ENCODE assay signal across 23 cellular contexts in the genomic region with DNA sequence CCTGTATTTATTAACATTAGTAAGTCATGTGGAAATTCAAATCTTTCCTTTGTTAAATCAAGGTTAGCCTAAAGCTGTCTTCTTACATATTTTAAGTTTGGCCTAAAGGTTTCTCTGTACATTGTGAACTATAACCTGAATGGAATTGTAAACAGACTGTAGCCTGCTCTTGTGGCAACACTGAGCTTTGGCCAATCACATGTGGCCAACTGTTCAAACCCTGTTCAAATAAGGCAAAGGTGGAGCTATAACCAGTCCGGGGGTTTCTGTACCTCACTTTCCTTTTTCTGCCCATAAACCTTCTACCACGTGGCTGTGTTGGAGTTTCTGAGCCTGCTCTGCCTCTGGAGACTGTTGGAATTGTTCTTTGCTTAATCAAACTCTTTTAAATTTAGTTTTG. TPM values are rescaled to one million over a fixed set of nuclear protein-coding genes. Genes with fewer than 3 reads are reported as not detected.
DNase-seq lines count a peak whose midpoint lies in the region; ATAC-seq, FAIRE-seq and TF ChIP-seq lines count a peak whose summit lies in the region.
"Had no signal": no experiment of that assay in that cellular context is flagged by ENCODE, and none has a peak within 500 bp of the region (broad histone marks: within the 10 kb centered on the region; RNA-seq: fewer than 3 reads in every experiment).

No MANE protein-coding gene starts in this region.

- H3K79me2 ChIP-seq in GM23248 (ENCODE audit: insufficient read depth) (no peaks in the 10 kb centered on the region), GM12878 (ENCODE audit: control insufficient read depth, insufficient read depth, low read length) (no peaks in the 10 kb centered on the region)

- peaks cover 24% of the 10 kb centered on the region for H3K4me1 Mint-ChIP-seq in Caco-2 (ENCODE audit: low read depth, unreplicated experiment)
- peaks cover 3% of the 10 kb centered on the region for H3K4me1 Mint-ChIP-seq in activated T-cell treated with anti-CD3 and anti-CD28 coated beads, Interleukin-2, amount 50 U/mL, for 4 hours (ENCODE audit: low read depth)

- H3K9me2 ChIP-seq in GM23248 (ENCODE audit: insufficient read depth), result no peaks in the 10 kb centered on the region

- RAD21 ChIA-PET in GM12878 (lab: Charles Lee; ENCODE audit: unreplicated experiment), result no interaction called here

- no peak for TF ChIP-seq EP300 in GM12878 (IDR thresholded peaks at IDR 0.05; ENCODE audit: borderline replicate concordance in 1 of 2, control insufficient read depth in 1 of 2, low read depth in 2 of 2, low read length in 2 of 2)

- H3F3A ChIP-seq in GM23248 (ENCODE audit: insufficient read depth), result no peaks in the 10 kb centered on the region

- no peak overlapping the region for H4K91ac ChIP-seq in mesenchymal stem cell (ENCODE audit: low read length)

- no peaks in the 10 kb centered on the region for H3K9me3 ChIP-seq in Caco-2
- H3K9me3 ChIP-seq in GM23248 (ENCODE audit: low read depth), result no peaks in the 10 kb centered on the region
- no peaks in the 10 kb centered on the region for H3K9me3 ChIP-seq in GM12878 (replicated peaks; ENCODE audit: control insufficient read depth, insufficient read depth, low read length)
- no peaks in the 10 kb centered on the region for H3K9me3 ChIP-seq in mesenchymal stem cell (ENCODE audit: control insufficient read depth, low read length)
- H3K9me3 ChIP-seq: body of pancreas, ovary, right atrium auricular region, vagina had no signal

- H3K4me1 ChIP-seq in Caco-2 (peaks cover 22% of the 10 kb centered on the region), GM23248 (ENCODE audit: insufficient read depth) (peaks cover 14% of the 10 kb centered on the region), GM12878 (ENCODE audit: control insufficient read depth, insufficient read depth, low read length) (no peaks in the 10 kb centered on the region), mesenchymal stem cell (ENCODE audit: control insufficient read depth, insufficient read depth, low read depth, low read length) (peaks cover 9% of the 10 kb centered on the region)

- peak; percentile 11 to 57 for DNase-seq in Caco-2
- DNase-seq in GM23248, result no peak
- DNase-seq in GM12878 (ENCODE audit: low read depth, low spot score), result no peak
- DNase-seq in mesenchymal stem cell, result no peak
- DNase-seq in cerebellar nuclear complex (lab: John Stamatoyannopoulos, UW), result no peak
- DNase-seq in activated T-cell treated with anti-CD3 and anti-CD28 coated beads, Interleukin-2, amount 50 U/mL, for 4 hours, result no peak
- DNase-seq: activated CD4-positive, alpha-beta memory T cell treated with anti-CD3 and anti-CD28 coated beads for 36 hours; activated effector memory CD4-positive, alpha-beta T cell treated with Interleukin-2 at 50 U/mL for 16 hours; body of pancreas; effector memory CD8-positive, alpha-beta T cell; GF-D8; kidney glomerular epithelial cell; naive thymus-derived CD4-positive, alpha-beta T cell; ovary had no signal

- H3K36me3 Mint-ChIP-seq in Caco-2 (ENCODE audit: insufficient read depth, unreplicated experiment), result no peaks in the 10 kb centered on the region
- no peaks in the 10 kb centered on the region for H3K36me3 Mint-ChIP-seq in activated T-cell treated with anti-CD3 and anti-CD28 coated beads, Interleukin-2, amount 50 U/mL, for 4 hours (ENCODE audit: insufficient read depth)
- H3K36me3 Mint-ChIP-seq: activated CD4-positive, alpha-beta memory T cell treated with anti-CD3 and anti-CD28 coated beads for 36 hours; IgD-negative memory B cell had no signal

- no peak overlapping the region for H2BK5ac ChIP-seq in mesenchymal stem cell (ENCODE audit: low read depth, low read length, poor library complexity, severe bottlenecking)

- no peak overlapping the region for H2BK12ac ChIP-seq in mesenchymal stem cell (ENCODE audit: low read length in 2 of 2)

- H3K27me3 Mint-ChIP-seq in Caco-2 (ENCODE audit: insufficient read depth, unreplicated experiment), result peaks cover 2% of the 10 kb centered on the region
- H3K27me3 Mint-ChIP-seq in activated T-cell treated with anti-CD3 and anti-CD28 coated beads, Interleukin-2, amount 50 U/mL, for 4 hours (ENCODE audit: low read depth), result peaks cover 61% of the 10 kb centered on the region

- H3K23ac ChIP-seq in mesenchymal stem cell (ENCODE audit: low read length in 2 of 2), result no peak overlapping the region

- H3K79me1 ChIP-seq in mesenchymal stem cell (replicated peaks; ENCODE audit: low read length, poor library complexity, severe bottlenecking), result no peaks in the 10 kb centered on the region

- peak overlapping the region; percentile 27 for H4K8ac ChIP-seq in mesenchymal stem cell (ENCODE audit: low read length)

- no peak overlapping the region for H3K18ac ChIP-seq in mesenchymal stem cell (ENCODE audit: low read depth in 1 of 2, low read length in 2 of 2)

- H3K4ac ChIP-seq in mesenchymal stem cell (ENCODE audit: low read depth in 1 of 2, low read length in 2 of 2), result no peak overlapping the region

- no peaks in the 10 kb centered on the region for H3K9me3 Mint-ChIP-seq in Caco-2 (ENCODE audit: unreplicated experiment)
- no peaks in the 10 kb centered on the region for H3K9me3 Mint-ChIP-seq in activated T-cell treated with anti-CD3 and anti-CD28 coated beads, Interleukin-2, amount 50 U/mL, for 4 hours
- H3K9me3 Mint-ChIP-seq: activated CD4-positive, alpha-beta memory T cell treated with anti-CD3 and anti-CD28 coated beads for 36 hours; effector memory CD8-positive, alpha-beta T cell had no signal

- no peak for TF ChIP-seq RAD21 in GM12878 (IDR thresholded peaks at IDR 0.05; ENCODE audit: insufficient read depth, low read depth, low read length)

- H2BK120ac ChIP-seq in mesenchymal stem cell (ENCODE audit: low read depth, low read length), result no peak overlapping the region

- H2AK5ac ChIP-seq in mesenchymal stem cell (ENCODE audit: low read length, severe bottlenecking), result no peak overlapping the region

- CTCF ChIA-PET in Caco-2 (lab: Charles Lee) (no interaction called here), GM12878 (lab: Yijun Ruan, JAX) (interaction anchor here (0.5 to 2.0 kb wide), 3 partner anchors 12 to 713 kb away, joined by 3 to 14 read pairs (median 4); no protein-coding TSS in a partner anchor)

- WGBS in GM23248 (ENCODE audit: low coverage in 1 of 2, low lambda C conversion rate in 2 of 2, missing lambda C conversion rate in 2 of 2), 2 experiments, result 59 to 68% methylated on average over 2 of the region's 2 CpGs
- 4% methylated on average over 2 of the region's 2 CpGs for WGBS in GM12878 (ENCODE audit: insufficient coverage, insufficient replicate concordance, low lambda C conversion rate, missing lambda C conversion rate)
- whole genome bisulfite sequencing in mesenchymal stem cell, result 60% methylated on average over 1 of the region's 2 CpGs

- TF ChIP-seq CTCF in Caco-2 (IDR thresholded peaks at IDR 0.05; ENCODE audit: insufficient read depth in 1 of 2, low read depth in 1 of 2, low read length in 1 of 2, severe bottlenecking in 1 of 2, unreplicated experiment in 1 of 2), result no peak
- TF ChIP-seq CTCF in GM12878 (IDR thresholded peaks at IDR 0.05 in 2 of 3, conservative IDR thresholded peaks at IDR 0.05 in 1 of 3; ENCODE audit: control insufficient read depth in 2 of 3, extremely low read depth in 1 of 3, insufficient read depth in 1 of 3, low read depth in 3 of 3, low read length in 3 of 3), result no peak

- no peak overlapping the region for H3K4me3 ChIP-seq in Caco-2 (ENCODE audit: low read depth, low read length)
- H3K4me3 ChIP-seq in GM23248, result no peak overlapping the region
- no peak overlapping the region for H3K4me3 ChIP-seq in GM12878
- H3K4me3 ChIP-seq in mesenchymal stem cell (ENCODE audit: insufficient read depth in 1 of 2, low read depth in 1 of 2, low read length in 2 of 2), result no peak overlapping the region
- H3K4me3 ChIP-seq: body of pancreas, ovary, right atrium auricular region, vagina had no signal

- H4K20me1 ChIP-seq in GM23248 (ENCODE audit: insufficient read depth) (no peaks in the 10 kb centered on the region), GM12878 (ENCODE audit: control insufficient read depth, insufficient read depth) (no peaks in the 10 kb centered on the region)

- H2BK15ac ChIP-seq in mesenchymal stem cell (ENCODE audit: low read depth, poor library complexity, severe bottlenecking), result no peak overlapping the region

- no peak overlapping the region for H3K27ac Mint-ChIP-seq in Caco-2 (ENCODE audit: unreplicated experiment)
- H3K27ac Mint-ChIP-seq: activated CD4-positive, alpha-beta memory T cell treated with anti-CD3 and anti-CD28 coated beads for 36 hours; effector memory CD8-positive, alpha-beta T cell; IgD-negative memory B cell; naive thymus-derived CD4-positive, alpha-beta T cell had no signal

- no peak overlapping the region for H3K9ac ChIP-seq in GM23248
- no peak overlapping the region for H3K9ac ChIP-seq in GM12878 (ENCODE audit: control insufficient read depth, insufficient read depth, low read length)
- no peak overlapping the region for H3K9ac ChIP-seq in mesenchymal stem cell (ENCODE audit: low read length)

- no peak overlapping the region for H3K27ac ChIP-seq in GM23248
- H3K27ac ChIP-seq in GM12878 (ENCODE audit: control insufficient read depth, insufficient read depth), result no peak overlapping the region
- H3K27ac ChIP-seq in mesenchymal stem cell (ENCODE audit: low read length, poor library complexity, severe bottlenecking), result no peak overlapping the region
- H3K27ac ChIP-seq: body of pancreas, C4-2B, HL-60, ovary, right atrium auricular region, vagina had no signal

- no peak overlapping the region for H3K4me2 ChIP-seq in GM23248 (ENCODE audit: unreplicated experiment)
- no peak overlapping the region for H3K4me2 ChIP-seq in GM12878 (ENCODE audit: control insufficient read depth, insufficient read depth)
- no peak overlapping the region for H3K4me2 ChIP-seq in mesenchymal stem cell (ENCODE audit: low read length, poor library complexity, severe bottlenecking)

- POLR2A ChIA-PET in Caco-2 (lab: Charles Lee) (no interaction called here), GM12878 (lab: Charles Lee) (no interaction called here)

- no peak overlapping the region for H3K14ac ChIP-seq in mesenchymal stem cell (ENCODE audit: low read length in 2 of 2)

- in situ Hi-C loops in GM23248 (cut with MboI), result loop anchor here (10.0 to 25.0 kb wide), 2 partner anchors 531 to 738 kb away; no protein-coding TSS in a partner anchor
- in situ Hi-C loops in GM12878 (cut with MboI), result loop anchor here (25.0 kb wide), 1 partner anchor 538 kb away; no protein-coding TSS in a partner anchor

- H3K4me3 Mint-ChIP-seq in Caco-2 (ENCODE audit: unreplicated experiment), result no peak overlapping the region
- no peak overlapping the region for H3K4me3 Mint-ChIP-seq in activated T-cell treated with anti-CD3 and anti-CD28 coated beads, Interleukin-2, amount 50 U/mL, for 4 hours
- H3K4me3 Mint-ChIP-seq: activated CD4-positive, alpha-beta memory T cell treated with anti-CD3 and anti-CD28 coated beads for 36 hours; effector memory CD8-positive, alpha-beta T cell; IgD-negative memory B cell had no signal

- TF ChIP-seq POLR2A in GM12878 (IDR thresholded peaks at IDR 0.05; ENCODE audit: low read depth, low read length), result no peak

- 0 out of 3 replicates have a peak, but pooled peaks have one; percentile 26 for ATAC-seq in GM12878
- no peak for ATAC-seq in activated T-cell treated with anti-CD3 and anti-CD28 coated beads, Interleukin-2, amount 50 U/mL, for 4 hours
- no peak for ATAC-seq in GM19455 (IDR thresholded peaks at IDR 0.05; ENCODE audit: unreplicated experiment)
- no peak for ATAC-seq in GM21529 (IDR thresholded peaks at IDR 0.05; ENCODE audit: unreplicated experiment)
- ATAC-seq: body of pancreas; effector memory CD8-positive, alpha-beta T cell; naive thymus-derived CD4-positive, alpha-beta T cell had no signal

- BruUV-seq in Caco-2 (replicated peaks; lab: Mats Ljungman, UMichigan) (no TSS peak), GM12878 (replicated peaks; lab: Mats Ljungman, UMichigan) (no TSS peak)

- no peak for FAIRE-seq in GM12878 (lab: Jason Lieb, UNC)
- FAIRE-seq: D721Med had no signal

- peak overlapping the region; percentile 55 for H2AFZ ChIP-seq in GM23248
- no peak overlapping the region for H2AFZ ChIP-seq in GM12878 (ENCODE audit: control insufficient read depth, low read depth, low read length)
- no peak overlapping the region for H2AFZ ChIP-seq in mesenchymal stem cell (ENCODE audit: low read depth, low read length)

- H3K27me3 ChIP-seq in Caco-2 (replicated peaks; ENCODE audit: control insufficient read depth, insufficient read depth, low read length) (no peaks in the 10 kb centered on the region; the same call in none of the 2 replicates), GM23248 (replicated peaks; ENCODE audit: insufficient read depth) (0 out of 2 replicates have a peak, but pooled peaks cover 8% of the 10 kb centered on the region), GM12878 (replicated peaks in 1 of 2; ENCODE audit: control insufficient read depth in 2 of 2, insufficient read depth in 2 of 2, low read length in 1 of 2) (peaks cover 0 to 7% of the 10 kb centered on the region in 2 experiments; a peak in 1 of 4 replicates), mesenchymal stem cell (ENCODE audit: control insufficient read depth in 1 of 2, insufficient read depth in 1 of 2, low read length in 2 of 2) (peaks cover 0 to 20% of the 10 kb centered on the region in 2 experiments)
- H3K27me3 ChIP-seq: body of pancreas, ovary, vagina had no signal

- SMC1A ChIA-PET in GM12878 (lab: Charles Lee; ENCODE audit: uncharacterized antibody, unreplicated experiment), result interaction anchor here (0.7 kb wide), 1 partner anchor 39 kb away, joined by 3 read pairs; no protein-coding TSS in a partner anchor

- H3K36me3 ChIP-seq in Caco-2 (ENCODE audit: control insufficient read depth, insufficient read depth, low read length) (no peaks in the 10 kb centered on the region), GM23248 (ENCODE audit: low read depth) (no peaks in the 10 kb centered on the region), GM12878 (ENCODE audit: control insufficient read depth in 2 of 2, insufficient read depth in 2 of 2, low read length in 1 of 2) (no peaks in the 10 kb centered on the region), mesenchymal stem cell (ENCODE audit: control insufficient read depth in 1 of 2, insufficient read depth in 2 of 2, low read depth in 1 of 2, low read length in 2 of 2) (no peaks in the 10 kb centered on the region)
- H3K36me3 ChIP-seq: ovary, right atrium auricular region, vagina had no signal

- intact Hi-C loops in Caco-2 (cut with micrococcal nuclease; ENCODE audit: unreplicated experiment), result loop anchor here (5.0 kb wide), 4 partner anchors 58 to 203 kb away; no protein-coding TSS in a partner anchor
- intact Hi-C loops in GM12878 (cut with micrococcal nuclease; ENCODE audit: unreplicated experiment), result no loop called here

RNA-seq across cellular contexts. Expression of a gene that starts 3.3 kb away (rescaled TPM):
- total RNA-seq in Caco-2 (2022), result 2.4 and 4.9 TPM in 2 replicates
- 49.7 and 69.6 TPM in 2 replicates for total RNA-seq in GM23248 (2014; rRNA removed; shearing (Covaris generic))
- polyA plus RNA-seq in GM23248 (2016; fragmentation: Nextera tagmentation; extraction: Ambion mirVana), result 77.6 and 78.4 TPM in 2 replicates
- total RNA-seq in GM12878 (2013; cell fraction: nucleolus; rRNA removed), result not detected in 2 replicates
- 0.17 and 0.44 TPM in 2 replicates for total RNA-seq in GM12878 (2014; rRNA removed)
- 0.18 and 0.32 TPM in 2 replicates for total RNA-seq in GM12878 (2014; rRNA removed; fragmentation: Illumina TruSeq; extraction: Trizol)
- total RNA-seq in GM12878 (2021), result 0.10 and 0.27 TPM in 2 replicates
- polyA plus RNA-seq in GM12878 (2011; ENCODE audit: low read depth), result not detected
- not detected in 2 replicates for polyA plus RNA-seq in GM12878 (2011; rRNA removed)
- polyA plus RNA-seq in GM12878 (2011; cell fraction: cytosol; rRNA removed), result not detected in 2 replicates
- not detected in 2 replicates for polyA plus RNA-seq in GM12878 (2011; cell fraction: nucleus; rRNA removed)
- not detected in 2 replicates for polyA plus RNA-seq in GM12878 (2012)
- polyA plus RNA-seq in GM12878 (2014; fragmentation: Illumina TruSeq; extraction: Trizol), result 0.19 TPM in 1 of 2 replicates, not detected in the other
- polyA plus RNA-seq in GM12878 (2014; fragmentation: Nextera tagmentation; extraction: Ambion mirVana), result under 1 TPM; 0.16 to 0.20 TPM
- polyA plus RNA-seq in GM12878 (2014; rRNA removed), result 0.05 and 0.06 TPM in 2 replicates
- polyA plus RNA-seq in GM12878 (2016; fragmentation: Nextera tagmentation; extraction: Ambion mirVana), result under 1 TPM in 1 of 2 experiments, not detected in 1; 0.21 TPM
- not detected in 2 replicates for polyA minus RNA-seq in GM12878 (2011; rRNA and poly(A)+ RNA removed)
- polyA minus RNA-seq in GM12878 (2011; cell fraction: cytosol; rRNA and poly(A)+ RNA removed), result not detected in 2 replicates
- not detected in 2 replicates for polyA minus RNA-seq in GM12878 (2011; cell fraction: nucleus; rRNA and poly(A)+ RNA removed)
- polyA plus RNA-seq in mesenchymal stem cell (2013, experiment 1 of 2), result 58.8 TPM
- 62.7 TPM for polyA plus RNA-seq in mesenchymal stem cell (2013, experiment 2 of 2)
- total RNA-seq in activated T-cell treated with anti-CD3 and anti-CD28 coated beads, Interleukin-2, amount 50 U/mL, for 4 hours, result not detected
- total RNA-seq: activated CD4-positive, alpha-beta memory T cell treated with anti-CD3 and anti-CD28 coated beads for 36 hours; body of pancreas; naive thymus-derived CD4-positive, alpha-beta T cell; NCI-H460; ovary; vagina had no signal
- polyA plus RNA-seq: IgD-negative memory B cell; naive thymus-derived CD4-positive, alpha-beta T cell had no signal

Comparison
In these comparisons a context has a peak if more than half of its experiments do, and no peak if none do; other contexts are left out.
1. DNase-seq: peak in Caco-2 (2 of 2); none in GM23248 (single experiment), GM12878 (single experiment), mesenchymal stem cell (single experiment), cerebellar nuclear complex (0 of 2) and activated T-cell treated with anti-CD3 and anti-CD28 coated beads, Interleukin-2, amount 50 U/mL, for 4 hours (single experiment).